ENCODE assay signal across 8 cellular contexts in the genomic region with DNA sequence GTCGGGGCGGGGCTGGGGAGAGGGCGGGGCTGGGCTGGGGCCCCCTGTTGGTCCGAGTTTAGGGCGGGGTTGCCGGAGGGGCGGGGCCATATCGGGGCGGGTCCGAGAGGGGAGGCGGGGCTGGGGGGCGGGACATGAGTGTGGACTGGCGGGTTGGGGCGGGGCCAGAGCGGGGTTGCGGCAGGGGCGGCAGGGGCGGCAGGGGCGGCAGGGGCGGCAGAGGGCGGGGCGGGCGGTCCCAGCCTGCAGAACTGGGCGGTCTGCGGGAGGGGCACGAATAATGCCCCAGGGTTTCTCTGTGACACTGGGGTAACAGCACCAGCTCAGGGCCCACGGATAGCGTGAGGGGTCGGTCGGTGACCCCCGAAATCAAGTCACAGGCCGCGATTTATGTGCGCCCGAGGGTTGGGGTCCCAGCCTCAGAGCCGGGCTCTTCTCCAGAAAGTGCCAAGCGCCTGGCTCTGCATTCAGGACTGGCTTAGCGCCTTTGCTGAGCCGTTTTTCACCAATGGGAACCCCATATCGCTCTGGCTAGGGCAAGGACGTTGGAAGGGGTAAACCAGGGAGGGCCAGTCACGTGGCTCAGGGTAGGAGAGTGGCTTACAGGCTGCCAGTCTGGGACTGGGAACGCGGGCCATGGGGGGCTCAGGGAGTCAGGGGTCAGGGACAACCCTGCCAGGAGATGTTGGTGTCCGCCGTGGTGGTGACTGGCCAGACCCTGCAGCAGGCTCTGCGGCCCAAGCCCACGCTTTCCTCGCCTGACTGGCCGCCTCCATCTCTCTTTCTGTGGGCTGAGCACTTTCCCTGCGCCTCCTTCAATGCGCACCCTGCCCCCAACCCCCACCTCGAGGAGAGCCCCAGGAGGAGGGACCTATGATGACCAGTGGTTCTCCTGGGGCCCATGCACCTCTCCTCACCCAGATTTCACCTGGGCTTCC. TPM values are rescaled to one million over a fixed set of nuclear protein-coding genes. Genes with fewer than 3 reads are reported as not detected.
DNase-seq lines count a peak whose midpoint lies in the region; ATAC-seq and TF ChIP-seq lines count a peak whose summit lies in the region.

No MANE protein-coding gene starts in this region.

- no peak for TF ChIP-seq EP300 in upper lobe of left lung (IDR thresholded peaks at IDR 0.05)

- POLR2A ChIA-PET in AG04450 (lab: Yijun Ruan, JAX): no interaction called here

- CTCF ChIA-PET in AG04450 (lab: Charles Lee): no interaction called here

- no peak for TF ChIP-seq POLR2A in prostate gland (IDR thresholded peaks at IDR 0.05)
- TF ChIP-seq POLR2A in upper lobe of left lung (IDR thresholded peaks at IDR 0.05): no peak

- H3K9me3 ChIP-seq in AG04450 (ENCODE audit: control insufficient read depth, insufficient read depth, low read length) (no peaks in the 10 kb centered on the region; the same call in 1 of the 2 replicates), SJSA1 (replicated peaks) (peaks cover 4% of the 10 kb centered on the region), adipocyte (ENCODE audit: control insufficient read depth, low read length) (no peaks in the 10 kb centered on the region), prostate gland (no peaks in the 10 kb centered on the region), upper lobe of left lung (no peaks in the 10 kb centered on the region)

- 46% methylated on average over 19 of the region's 53 CpGs for WGBS in prostate gland
- 18 to 29% methylated on average over 15 to 28 of the region's 53 CpGs for WGBS in upper lobe of left lung, 2 donors

- ATAC-seq in GM21360 (IDR thresholded peaks at IDR 0.05; ENCODE audit: unreplicated experiment): peak; percentile 4
- ATAC-seq in left cardiac atrium: peak; percentile 82 to 85
- ATAC-seq in upper lobe of left lung (ENCODE audit: low FRiP score in 2 of 2): peak; percentile 92 to 94
- ATAC-seq in HG02840 (IDR thresholded peaks at IDR 0.05; ENCODE audit: low FRiP score, unreplicated experiment): no peak

- no peak overlapping the region for H3K27ac ChIP-seq in AG04450 (ENCODE audit: low read depth, low read length)
- peak overlapping the region; percentile 81 for H3K27ac ChIP-seq in SJSA1
- peak overlapping the region; percentile 97 for H3K27ac ChIP-seq in prostate gland
- H3K27ac ChIP-seq in upper lobe of left lung: peak overlapping the region; percentile 94 to 99 (median 96)

- peaks cover 32% of the 10 kb centered on the region for H3K4me1 ChIP-seq in SJSA1 (replicated peaks)
- peaks cover 5% of the 10 kb centered on the region for H3K4me1 ChIP-seq in adipocyte (ENCODE audit: control insufficient read depth, insufficient read depth, low read length)
- H3K4me1 ChIP-seq in prostate gland (replicated peaks): peaks cover 9% of the 10 kb centered on the region
- H3K4me1 ChIP-seq in upper lobe of left lung: peaks cover 18 to 53% (median 30%) of the 10 kb centered on the region in 4 donors

- TF ChIP-seq CTCF in AG04450 (IDR thresholded peaks at IDR 0.05; ENCODE audit: low read depth, low read length) (no peak), prostate gland (IDR thresholded peaks at IDR 0.05) (no peak), upper lobe of left lung (IDR thresholded peaks at IDR 0.05) (no peak)

- H3K4me3 ChIP-seq in AG04450 (ENCODE audit: low read depth, low read length) (peak overlapping the region; percentile 84), SJSA1 (peak overlapping the region; percentile 65), adipocyte (ENCODE audit: low read length) (peak overlapping the region; percentile 87), prostate gland (peak overlapping the region; percentile 49 to 64), upper lobe of left lung (peak overlapping the region; percentile 26 to 92 (median 84))

- H3K36me3 ChIP-seq in SJSA1 (peaks cover 13% of the 10 kb centered on the region), adipocyte (ENCODE audit: control insufficient read depth, insufficient read depth, low read length, severe bottlenecking) (peaks cover 7% of the 10 kb centered on the region), prostate gland (no peaks in the 10 kb centered on the region), upper lobe of left lung (peaks cover 0 to 18% (median 15%) of the 10 kb centered on the region in 4 donors)

- no peaks in the 10 kb centered on the region for H3K27me3 ChIP-seq in AG04450 (ENCODE audit: control insufficient read depth, insufficient read depth, low read length)
- peaks cover 8% of the 10 kb centered on the region for H3K27me3 ChIP-seq in SJSA1 (replicated peaks)
- no peaks in the 10 kb centered on the region for H3K27me3 ChIP-seq in adipocyte (replicated peaks; ENCODE audit: control insufficient read depth, insufficient read depth, low read length)
- no peaks in the 10 kb centered on the region for H3K27me3 ChIP-seq in prostate gland (replicated peaks; ENCODE audit: insufficient read depth)
- no peaks in the 10 kb centered on the region for H3K27me3 ChIP-seq in upper lobe of left lung

- peak; percentile 72 for DNase-seq in AG04450 (ENCODE audit: low read depth, low spot score)
- peak in 1 of 2 experiments; percentile 92 for DNase-seq in SJSA1 (ENCODE audit: low read depth in 1 of 2, low spot score in 2 of 2)
- peak; percentile 96 for DNase-seq in adipocyte (ENCODE audit: low read depth)
- peak; percentile 93 for DNase-seq in left cardiac atrium
- DNase-seq in prostate gland (ENCODE audit: low spot score): peak; percentile 91
- peak; percentile 91 to 96 for DNase-seq in upper lobe of left lung

- intact Hi-C loops in left cardiac atrium (cut with DNase I) (loop anchor here in 1 of 2 donors (5.0 kb wide), 1 partner anchor 45 kb away; the partner anchor contains the start of gene RAB40C), prostate gland (cut with DNase I) (loop anchor here (2.0 kb wide), 1 partner anchor 49 kb away; no protein-coding TSS in a partner anchor)

- peak overlapping the region; percentile 93 for H3K9ac ChIP-seq in adipocyte (ENCODE audit: low read length)

RNA-seq across cellular contexts. Expression of gene METTL26, which starts 1.2 kb away (rescaled TPM):
- 58.3 and 69.5 TPM in 2 replicates for polyA plus RNA-seq in AG04450 (2011; rRNA removed)
- polyA minus RNA-seq in AG04450 (2011; rRNA and poly(A)+ RNA removed): 35.2 and 39.7 TPM in 2 replicates
- total RNA-seq in SJSA1 (2014; rRNA removed; shearing (Covaris generic)): 73.1 and 86.6 TPM in 2 replicates
- total RNA-seq in left cardiac atrium (10 to 100 TPM; 42.8 to 61.8 TPM), prostate gland (100 to 1,000 TPM; 179 to 207 TPM), upper lobe of left lung (100 to 1,000 TPM in 4 of 6 donors, 10 to 100 TPM in 2; 69.5 to 210 (median 111) TPM)

RNA-seq across cellular contexts. Expression of gene MCRIP2, which starts 4.3 kb away (rescaled TPM):
- 6.7 and 10.8 TPM in 2 replicates for polyA plus RNA-seq in AG04450 (2011; rRNA removed)
- polyA minus RNA-seq in AG04450 (2011; rRNA and poly(A)+ RNA removed): 1.6 and 1.9 TPM in 2 replicates
- 3.0 TPM in 1 of 2 replicates, not detected in the other for total RNA-seq in SJSA1 (2014; rRNA removed; shearing (Covaris generic))
- total RNA-seq in left cardiac atrium (100 to 1,000 TPM in 1 of 2 donors, 10 to 100 TPM in 1; 92.8 to 117 TPM), prostate gland (10 to 100 TPM; 59.5 to 61.6 TPM), upper lobe of left lung (10 to 100 TPM; 34.9 to 85.7 (median 53.3) TPM)

RNA-seq across cellular contexts. Expression of gene WFIKKN1, which starts 6.6 kb away (rescaled TPM):
- polyA plus RNA-seq in AG04450 (2011; rRNA removed): not detected in 2 replicates
- not detected in 2 replicates for polyA minus RNA-seq in AG04450 (2011; rRNA and poly(A)+ RNA removed)
- total RNA-seq in SJSA1 (2014; rRNA removed; shearing (Covaris generic)): 0.39 and 0.41 TPM in 2 replicates
- under 1 TPM; 0.21 to 0.50 TPM for total RNA-seq in left cardiac atrium
- total RNA-seq in prostate gland: 1 to 10 TPM; 1.5 to 1.9 TPM
- 10 to 100 TPM in 1 of 6 donors, 1 to 10 TPM in 5; 1.7 to 16.8 (median 5.8) TPM for total RNA-seq in upper lobe of left lung

RNA-seq across cellular contexts. Expression of gene WDR90, which starts 11.8 kb away (rescaled TPM):
- 2.1 and 2.5 TPM in 2 replicates for polyA plus RNA-seq in AG04450 (2011; rRNA removed)
- 2.8 and 3.5 TPM in 2 replicates for polyA minus RNA-seq in AG04450 (2011; rRNA and poly(A)+ RNA removed)
- 12.1 and 31.9 TPM in 2 replicates for total RNA-seq in SJSA1 (2014; rRNA removed; shearing (Covaris generic))
- total RNA-seq in left cardiac atrium (10 to 100 TPM in 1 of 2 donors, 1 to 10 TPM in 1; 9.6 to 15.5 TPM), prostate gland (10 to 100 TPM; 36.8 to 60.4 TPM), upper lobe of left lung (100 to 1,000 TPM in 1 of 6 donors, 10 to 100 TPM in 5; 18.8 to 174 (median 34.1) TPM)

RNA-seq across cellular contexts. Expression of gene RHOT2, which starts 30.6 kb away (rescaled TPM):
- polyA plus RNA-seq in AG04450 (2011; rRNA removed): 38.0 and 53.3 TPM in 2 replicates
- polyA minus RNA-seq in AG04450 (2011; rRNA and poly(A)+ RNA removed): 28.1 and 42.2 TPM in 2 replicates
- total RNA-seq in SJSA1 (2014; rRNA removed; shearing (Covaris generic)): 51.2 and 64.3 TPM in 2 replicates
- total RNA-seq in left cardiac atrium (100 to 1,000 TPM in 1 of 2 donors, 10 to 100 TPM in 1; 73.8 to 106 TPM), prostate gland (100 to 1,000 TPM; 101 to 169 TPM), upper lobe of left lung (100 to 1,000 TPM in 4 of 6 donors, 10 to 100 TPM in 2; 53.0 to 535 (median 107) TPM)
